In genomic region chr7:131513245-131514061, GRCh38 we compare ENCODE assay signal across 8 cellular contexts. TPM values are rescaled to one million over a fixed set of nuclear protein-coding genes. Genes with fewer than 3 reads are reported as not detected.
DNase-seq lines count a peak whose midpoint lies in the region; ATAC-seq and TF ChIP-seq lines count a peak whose summit lies in the region.

No MANE protein-coding gene starts in this region.

- peak; percentile 98 for TF ChIP-seq CTCF in GM13977 (IDR thresholded peaks at IDR 0.05; ENCODE audit: extremely low read depth, insufficient read depth, missing control alignments)

- peak; percentile 82 for ATAC-seq in HG02870 (IDR thresholded peaks at IDR 0.05; ENCODE audit: unreplicated experiment)
- ATAC-seq in sciatic nerve = peak; percentile 94
- ATAC-seq in HG02571 (IDR thresholded peaks at IDR 0.05; ENCODE audit: unreplicated experiment) = no peak

- in situ Hi-C loops in GM13977 (cut with MboI; ENCODE audit: low pct_unique_long_range_greater_than_20kb, low sequenced_read_pairs, unreplicated experiment) = no loop called here

- peak; percentile 79 for DNase-seq in GM13977 (ENCODE audit: low spot score)
- peak; percentile 75 for DNase-seq in NCI-H1694 (lab: John Stamatoyannopoulos, UW)
- peak; percentile 32 to 86 (median 62) for DNase-seq in T-helper 2 cell
- peak in 52 of 56 donors; percentile 6 to 82 (median 62) for DNase-seq in amygdala (lab: John Stamatoyannopoulos, UW)
- peak; percentile 86 for DNase-seq in hepatic stellate cell (ENCODE audit: low spot score)
- peak; percentile 88 for DNase-seq in sciatic nerve (ENCODE audit: low spot score)

- intact Hi-C loops in sciatic nerve (cut with DNase I) = no loop called here

RNA-seq across cellular contexts. Expression of gene PODXL, which starts 43.0 kb away (rescaled TPM):
- total RNA-seq in sciatic nerve = 54.9 TPM
